7 cellular contexts compared by ENCODE assay signal in genomic region chr18:39550701-39551100, GRCh38.
"Had no signal": no experiment of that assay in that cellular context is flagged by ENCODE, and none has a peak within 500 bp of the region (broad histone marks: within the 10 kb centered on the region; RNA-seq: fewer than 3 reads in every experiment).

No MANE protein-coding gene starts in this region.

- ATAC-seq: GM12878 had no signal

- H3K4me3 ChIP-seq: GM12878 had no signal

- FAIRE-seq: GM12878, GM12891, GM12892, GM18507, GM19239 had no signal

- DNase-seq: GDM1, GF-D8 had no signal
